Comparison of ENCODE assay signal across 15 cellular contexts in genomic region chr6:169858293-169858934, GRCh38.
A peak's percentile ranks its signal among the peaks of the same experiment; 100 is the strongest.
DNase-seq lines count a peak whose midpoint lies in the region; ATAC-seq and TF ChIP-seq lines count a peak whose summit lies in the region.
"Had no signal": no experiment of that assay in that cellular context is flagged by ENCODE, and none has a peak within 500 bp of the region (broad histone marks: within the 10 kb centered on the region; RNA-seq: fewer than 3 reads in every experiment).

No MANE protein-coding gene starts in this region.

- CTCF ChIA-PET in activated B cell treated with CpG ODN at 0.5 μM for 24 hours (lab: Charles Lee) (no interaction called here), GM10248 (lab: Yijun Ruan, JAX) (interaction anchor here (1.2 kb wide), 1 partner anchor 27 kb away, joined by 4 read pairs; no protein-coding TSS in a partner anchor)

- H3K36me3 Mint-ChIP-seq in activated B cell treated with CpG ODN at 0.5 μM for 24 hours (ENCODE audit: low read depth), result no peaks in the 10 kb centered on the region

- ATAC-seq in activated B cell treated with CpG ODN at 0.5 μM for 24 hours (ENCODE audit: low read depth) (no peak), foreskin keratinocyte (peak; percentile 2), omental fat pad (ENCODE audit: low FRiP score) (peak; percentile 16)
- ATAC-seq: Panc1 had no signal

- DNase-seq in activated B cell treated with CpG ODN at 0.5 μM for 24 hours, result peak; percentile 5
- DNase-seq in foreskin keratinocyte, result no peak
- no peak for DNase-seq in omental fat pad (ENCODE audit: low spot score)
- no peak for DNase-seq in suprapubic skin (ENCODE audit: low spot score in 2 of 2)
- no peak for DNase-seq in GM10248 (ENCODE audit: extremely low spot score)
- DNase-seq in effector memory CD4-positive, alpha-beta T cell, result no peak
- DNase-seq in stimulated activated naive CD4-positive, alpha-beta T cell treated with Interleukin-2 at 50 U/mL for 16 hours (lab: John Stamatoyannopoulos, UW), result no peak
- DNase-seq: EL, H9, NCI-H1105 treated with DMSO at 0.1 percent for 48 hours, NCI-H187 treated with DMSO at 0.1 percent for 48 hours, NCI-H2171, NCI-H446 treated with DMSO at 0.1 percent for 48 hours, SHP77 had no signal

- WGBS in suprapubic skin, result 77% methylated on average over 5 of the region's 17 CpGs

- POLR2A ChIA-PET in activated B cell treated with CpG ODN at 0.5 μM for 24 hours (lab: Charles Lee) (interaction anchor here (0.6 kb wide), 1 partner anchor 247 kb away, joined by 3 read pairs; no protein-coding TSS in a partner anchor), GM10248 (lab: Yijun Ruan, JAX) (no interaction called here)

- no peak overlapping the region for H3K4me3 Mint-ChIP-seq in activated B cell treated with CpG ODN at 0.5 μM for 24 hours
- H3K4me3 Mint-ChIP-seq: H9 had no signal

- H3K4me1 Mint-ChIP-seq in activated B cell treated with CpG ODN at 0.5 μM for 24 hours, result no peaks in the 10 kb centered on the region

- TF ChIP-seq POLR2A in suprapubic skin (IDR thresholded peaks at IDR 0.05), result no peak

- peaks cover 6% of the 10 kb centered on the region for H3K9me3 Mint-ChIP-seq in activated B cell treated with CpG ODN at 0.5 μM for 24 hours

- TF ChIP-seq CTCF in activated B cell treated with CpG ODN at 0.5 μM for 24 hours (IDR thresholded peaks at IDR 0.05), result no peak
- no peak for TF ChIP-seq CTCF in foreskin keratinocyte (conservative IDR thresholded peaks at IDR 0.05)
- TF ChIP-seq CTCF in omental fat pad (IDR thresholded peaks at IDR 0.05), result no peak
- TF ChIP-seq CTCF in suprapubic skin (IDR thresholded peaks at IDR 0.05), result no peak
- TF ChIP-seq CTCF in GM10248 (IDR thresholded peaks at IDR 0.05; ENCODE audit: control extremely low read depth, extremely low read depth, low read depth, missing control alignments), result no peak

- H3K27me3 Mint-ChIP-seq in activated B cell treated with CpG ODN at 0.5 μM for 24 hours, result no peaks in the 10 kb centered on the region

- TF ChIP-seq EP300 in suprapubic skin (IDR thresholded peaks at IDR 0.05), result no peak

- H3K27ac ChIP-seq in foreskin keratinocyte (no peak overlapping the region), suprapubic skin (peak overlapping the region; percentile 10)
- H3K27ac ChIP-seq in effector memory CD4-positive, alpha-beta T cell (ENCODE audit: insufficient read depth, low read length, poor library complexity, severe bottlenecking), result no peak overlapping the region

- no peaks in the 10 kb centered on the region for H3K36me3 ChIP-seq in suprapubic skin
- H3K36me3 ChIP-seq in effector memory CD4-positive, alpha-beta T cell (ENCODE audit: control insufficient read depth, insufficient read depth, low read length), result no peaks in the 10 kb centered on the region

- H3K4me1 ChIP-seq in foreskin keratinocyte (peaks cover 5% of the 10 kb centered on the region), suprapubic skin (peaks cover 17% of the 10 kb centered on the region)
- peaks cover 3% of the 10 kb centered on the region for H3K4me1 ChIP-seq in effector memory CD4-positive, alpha-beta T cell (ENCODE audit: control insufficient read depth, insufficient read depth, low read length, poor library complexity, severe bottlenecking)

- H3K27ac Mint-ChIP-seq in activated B cell treated with CpG ODN at 0.5 μM for 24 hours, result no peak overlapping the region
- H3K27ac Mint-ChIP-seq: H9 had no signal

- H3K27me3 ChIP-seq in foreskin keratinocyte, result no peaks in the 10 kb centered on the region
- H3K27me3 ChIP-seq in suprapubic skin, result no peaks in the 10 kb centered on the region
- no peaks in the 10 kb centered on the region for H3K27me3 ChIP-seq in effector memory CD4-positive, alpha-beta T cell (replicated peaks; ENCODE audit: control insufficient read depth, insufficient read depth, low read length, poor library complexity, severe bottlenecking)

- intact Hi-C loops in activated B cell treated with CpG ODN at 0.5 μM for 24 hours (cut with micrococcal nuclease), result no loop called here

- no peak overlapping the region for H3K4me3 ChIP-seq in suprapubic skin
- no peak overlapping the region for H3K4me3 ChIP-seq in effector memory CD4-positive, alpha-beta T cell (ENCODE audit: insufficient read depth, low read depth, low read length, poor library complexity, severe bottlenecking)

- H3K9me3 ChIP-seq in suprapubic skin, result no peaks in the 10 kb centered on the region
- no peaks in the 10 kb centered on the region for H3K9me3 ChIP-seq in effector memory CD4-positive, alpha-beta T cell (ENCODE audit: control insufficient read depth, low read length)
